Comparison of ENCODE assay signal across 1 cellular context in the genomic region with DNA sequence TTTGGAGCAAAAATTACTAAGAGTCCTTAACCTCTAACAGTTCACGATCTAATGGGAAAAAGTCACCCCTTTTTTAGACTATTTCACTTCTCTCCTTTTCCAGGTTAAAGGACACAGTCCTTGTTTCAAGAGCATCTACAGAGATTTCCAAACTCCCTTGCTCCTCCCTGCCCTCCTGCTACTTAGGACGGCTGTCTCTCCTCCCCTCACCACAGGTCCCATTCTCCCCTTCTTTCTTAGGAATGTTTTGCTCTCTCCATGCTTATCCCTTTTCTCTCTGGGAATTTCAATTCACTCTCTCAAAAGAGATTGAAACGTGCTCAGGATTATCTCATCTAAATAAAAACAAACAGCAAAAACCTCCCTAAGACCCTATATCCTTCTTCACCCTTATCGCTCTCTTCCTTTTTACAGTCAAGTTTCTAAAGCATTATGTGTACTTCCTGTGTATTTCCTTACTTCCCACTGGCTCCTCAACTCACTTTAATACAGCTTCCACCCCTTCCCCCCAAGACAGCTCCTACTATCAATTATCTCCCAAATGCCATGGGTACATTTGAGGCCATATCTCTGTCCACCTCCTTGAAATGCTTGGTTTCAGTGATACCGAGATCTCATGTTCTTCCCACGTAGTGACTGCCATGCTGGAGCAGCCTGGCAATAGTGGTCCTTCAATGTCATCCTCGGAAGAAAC.
TF ChIP-seq lines count a peak whose summit lies in the region.

No MANE protein-coding gene starts in this region.

TF ChIP-seq in HEK293, 187 proteins besides CTCF, POLR2A, EP300 and RAD21 (continued from another document):
- TF ChIP-seq, protein P1, sequence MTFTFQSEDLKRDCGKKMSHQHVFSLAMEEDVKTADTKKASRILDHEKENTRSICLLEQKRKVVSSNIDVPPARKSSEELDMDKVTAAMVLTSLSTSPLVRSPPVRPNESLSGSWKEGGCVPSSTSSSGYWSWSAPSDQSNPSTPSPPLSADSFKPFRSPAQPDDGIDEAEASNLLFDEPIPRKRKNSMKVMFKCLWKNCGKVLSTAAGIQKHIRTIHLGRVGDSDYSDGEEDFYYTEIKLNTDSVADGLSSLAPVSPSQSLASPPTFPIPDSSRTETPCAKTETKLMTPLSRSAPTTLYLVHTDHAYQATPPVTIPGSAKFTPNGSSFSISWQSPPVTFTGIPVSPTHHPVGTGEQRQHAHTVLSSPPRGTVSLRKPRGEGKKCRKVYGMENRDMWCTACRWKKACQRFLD (tag by site-specific recombination; IDR thresholded peaks at IDR 0.05), result no peak
- TF ChIP-seq ZNF701 (tag by site-specific recombination; IDR thresholded peaks at IDR 0.05) (no peak), KLF7 (tag by site-specific recombination; IDR thresholded peaks at IDR 0.05; ENCODE audit: borderline replicate concordance) (no peak), ZNF664 (tag by site-specific recombination; IDR thresholded peaks at IDR 0.05) (peak; percentile 62)
